ENCODE assay signal across 7 cellular contexts in the genomic region with DNA sequence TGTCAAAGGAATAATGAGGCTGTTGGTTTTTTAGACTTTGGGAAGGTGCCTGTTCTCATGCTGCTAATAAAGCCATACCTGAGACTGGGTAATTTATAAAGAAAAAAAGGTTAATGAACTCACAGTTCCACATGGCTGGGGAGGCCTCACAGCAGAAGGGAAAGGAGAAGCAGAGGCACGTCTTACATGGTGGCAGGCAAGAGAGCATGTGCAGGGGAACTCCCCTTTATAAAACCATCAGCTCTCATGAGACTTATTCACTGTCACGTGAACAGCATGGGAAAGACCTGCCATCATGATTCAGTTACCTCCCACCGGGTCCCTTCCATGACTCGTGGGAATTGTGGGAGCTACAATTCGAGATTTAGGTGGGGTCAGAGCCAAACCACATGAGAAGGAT. TPM values are rescaled to one million over a fixed set of nuclear protein-coding genes. Genes with fewer than 3 reads are reported as not detected.
"Had no signal": no experiment of that assay in that cellular context is flagged by ENCODE, and none has a peak within 500 bp of the region (broad histone marks: within the 10 kb centered on the region; RNA-seq: fewer than 3 reads in every experiment).

No MANE protein-coding gene starts in this region.

RNA-seq across cellular contexts. Expression of a gene that starts 37.7 kb away (rescaled TPM):
- total RNA-seq: activated CD8-positive, alpha-beta memory T cell treated with anti-CD3 and anti-CD28 coated beads for 36 hours; activated CD8-positive, alpha-beta T cell treated with anti-CD3 and anti-CD28 coated beads for 36 hours; activated naive CD8-positive, alpha-beta T cell treated with anti-CD3 and anti-CD28 coated beads, Interleukin-2, amount 10 ng/mL, durations not matched to agents 7 days and 5 days; activated T-helper 1 cell treated with anti-CD3 and anti-CD28 coated beads, Interleukin-12 subunit alpha, Interleukin-12 subunit beta, Interleukin-2, Interleukin-4 antibody, amounts not matched to agents 30 ng/mL and 10 ng/mL and 1 ng/mL, durations not matched to agents 14 hours and 24 hours and 36 hours; activated T-helper 17 cell treated with anti-CD3 and anti-CD28 coated beads, Interleukin-2, amount 50 U/mL, for 72 hours; T-helper 1 cell treated with Interleukin-12 subunit alpha and Interleukin-12 subunit beta and Interleukin-4 antibody, amounts not matched to agents 30 ng/mL and 1 ng/mL, for 36 hours; T-helper 2 cell treated with Interferon-gamma antibody and Interleukin-4, amounts not matched to agents 100 ng/mL and 5 ng/mL, for 36 hours had no signal
